14 cellular contexts compared by ENCODE assay signal in the genomic region with DNA sequence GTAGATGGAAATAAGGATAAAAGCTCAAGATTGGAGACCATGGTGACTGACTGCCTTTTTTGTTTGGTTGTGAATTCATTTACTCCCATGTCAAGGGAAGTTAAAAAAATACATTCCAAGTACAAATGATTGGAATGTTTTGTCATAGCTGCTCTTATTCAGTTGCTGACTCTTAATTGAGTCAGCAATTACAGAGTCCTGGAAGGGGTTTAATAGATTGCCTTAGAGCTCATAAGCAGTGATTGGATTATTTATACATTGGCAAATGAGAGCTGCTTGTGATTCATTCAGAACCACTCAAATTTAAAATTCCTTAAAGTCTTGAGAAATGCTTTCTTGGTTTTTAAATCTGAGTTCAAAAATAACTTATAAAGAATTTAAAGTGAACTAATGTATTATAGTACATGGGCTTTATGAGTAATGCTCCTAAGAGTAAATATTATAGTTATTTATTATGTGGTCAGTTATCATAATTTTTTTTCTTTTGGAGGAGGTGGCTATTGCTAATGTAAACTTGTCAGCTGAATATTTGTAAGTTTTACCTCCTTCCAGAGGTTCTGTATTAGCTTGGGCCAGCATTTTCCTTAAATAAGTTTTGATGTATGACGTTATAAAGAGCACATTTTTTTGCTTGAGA. TPM values are rescaled to one million over a fixed set of nuclear protein-coding genes. Genes with fewer than 3 reads are reported as not detected.
A peak's percentile ranks its signal among the peaks of the same experiment; 100 is the strongest.
DNase-seq lines count a peak whose midpoint lies in the region; ATAC-seq, FAIRE-seq and TF ChIP-seq lines count a peak whose summit lies in the region.
"Had no signal": no experiment of that assay in that cellular context is flagged by ENCODE, and none has a peak within 500 bp of the region (broad histone marks: within the 10 kb centered on the region; RNA-seq: fewer than 3 reads in every experiment).

No MANE protein-coding gene starts in this region.

- no peak overlapping the region for H3K4me3 ChIP-seq in brain microvascular endothelial cell (ENCODE audit: low read depth, low read length)
- no peak overlapping the region for H3K4me3 ChIP-seq in aorta (ENCODE audit: low read length in 2 of 2)
- H3K4me3 ChIP-seq in gastrocnemius medialis: no peak overlapping the region
- H3K4me3 ChIP-seq: SK-N-MC, upper lobe of left lung had no signal

- peak overlapping the region; percentile 84 for H3K27ac ChIP-seq in brain microvascular endothelial cell
- H3K27ac ChIP-seq in aorta (ENCODE audit: low read depth in 1 of 2, low read length in 2 of 2): no peak overlapping the region
- H3K27ac ChIP-seq in gastrocnemius medialis: no peak overlapping the region
- H3K27ac ChIP-seq: SK-N-MC, upper lobe of left lung had no signal

- no peak for TF ChIP-seq POLR2A in gastrocnemius medialis (IDR thresholded peaks at IDR 0.05)

- no peak overlapping the region for H3K27ac Mint-ChIP-seq in activated T-helper 17 cell treated with anti-CD3 and anti-CD28 coated beads, Interleukin-2, amount 50 U/mL, for 72 hours
- H3K27ac Mint-ChIP-seq: activated naive CD8-positive, alpha-beta T cell treated with anti-CD3 and anti-CD28 coated beads, Interleukin-2, amount 50 U/mL, for 24 hours had no signal

- DNase-seq in AG08395 (ENCODE audit: low spot score) (peak; percentile 90), HTR-8/SVneo (ENCODE audit: insufficient read length, low spot score) (peak; percentile 48), brain microvascular endothelial cell (peak; percentile 41), kidney glomerular epithelial cell (lab: John Stamatoyannopoulos, UW) (peak; percentile 82), aorta (no peak), gastrocnemius medialis (no peak), mesenteric fat pad (ENCODE audit: low spot score) (no peak)
- DNase-seq: activated CD8-positive, alpha-beta T cell treated with anti-CD3 and anti-CD28 coated beads for 36 hours; activated naive CD8-positive, alpha-beta T cell treated with anti-CD3 and anti-CD28 coated beads, Interleukin-2, amount 50 U/mL, for 24 hours; NCI-H2171 treated with DMSO at 0.1 percent for 48 hours; right cardiac atrium; upper lobe of left lung had no signal

- H3K4me1 Mint-ChIP-seq in activated T-helper 17 cell treated with anti-CD3 and anti-CD28 coated beads, Interleukin-2, amount 50 U/mL, for 72 hours: peaks cover 48% of the 10 kb centered on the region

- H3K27me3 ChIP-seq in brain microvascular endothelial cell (replicated peaks): no peaks in the 10 kb centered on the region
- no peaks in the 10 kb centered on the region for H3K27me3 ChIP-seq in aorta (ENCODE audit: control insufficient read depth in 1 of 2, insufficient read depth in 2 of 2, low read length in 1 of 2)
- H3K27me3 ChIP-seq in gastrocnemius medialis: no peaks in the 10 kb centered on the region
- H3K27me3 ChIP-seq: upper lobe of left lung had no signal

- FAIRE-seq in HTR-8/SVneo (lab: Jason Lieb, UNC): no peak

- intact Hi-C loops in aorta (cut with DNase I) (no loop called here), gastrocnemius medialis (cut with DNase I; ENCODE audit: low total_unique reads) (no loop called here)

- in situ Hi-C loops in brain microvascular endothelial cell (cut with HindIII; ENCODE audit: low pct_ligation_motif_present, low sequenced_read_pairs) (no loop called here), gastrocnemius medialis (cut with MboI; ENCODE audit: low sequenced_read_pairs in 4 of 4) (loop anchor here in 3 of 4 donors (25.0 kb wide), 3 partner anchors 261 to 536 kb away; a partner anchor contains a TSS)

- no peak for TF ChIP-seq CTCF in brain microvascular endothelial cell (IDR thresholded peaks at IDR 0.05; ENCODE audit: low read depth, low read length, missing control alignments)
- no peak for TF ChIP-seq CTCF in gastrocnemius medialis (IDR thresholded peaks at IDR 0.05 in 4 of 5, conservative IDR thresholded peaks at IDR 0.05 in 1 of 5)

- H3K4me1 ChIP-seq in aorta (ENCODE audit: control insufficient read depth in 1 of 2, insufficient read depth in 2 of 2, low read length in 2 of 2) (peaks cover 0 to 15% of the 10 kb centered on the region in 2 donors), gastrocnemius medialis (peaks cover 27 to 30% of the 10 kb centered on the region in 2 donors)

- no peaks in the 10 kb centered on the region for H3K27me3 Mint-ChIP-seq in activated T-helper 17 cell treated with anti-CD3 and anti-CD28 coated beads, Interleukin-2, amount 50 U/mL, for 72 hours
- H3K27me3 Mint-ChIP-seq: activated CD8-positive, alpha-beta T cell treated with anti-CD3 and anti-CD28 coated beads for 36 hours; activated naive CD8-positive, alpha-beta T cell treated with anti-CD3 and anti-CD28 coated beads, Interleukin-2, amount 50 U/mL, for 24 hours had no signal

- no peak overlapping the region for H3K4me3 Mint-ChIP-seq in activated T-helper 17 cell treated with anti-CD3 and anti-CD28 coated beads, Interleukin-2, amount 50 U/mL, for 72 hours
- H3K4me3 Mint-ChIP-seq: activated CD8-positive, alpha-beta T cell treated with anti-CD3 and anti-CD28 coated beads for 36 hours; activated naive CD8-positive, alpha-beta T cell treated with anti-CD3 and anti-CD28 coated beads, Interleukin-2, amount 50 U/mL, for 24 hours had no signal

- WGBS in aorta, 2 donors: 5 to 10% methylated on average over 1 of the region's 1 CpG

- peaks cover 37% of the 10 kb centered on the region for H3K36me3 Mint-ChIP-seq in activated T-helper 17 cell treated with anti-CD3 and anti-CD28 coated beads, Interleukin-2, amount 50 U/mL, for 72 hours (ENCODE audit: low read depth)

- no peaks in the 10 kb centered on the region for H3K9me3 Mint-ChIP-seq in activated T-helper 17 cell treated with anti-CD3 and anti-CD28 coated beads, Interleukin-2, amount 50 U/mL, for 72 hours
- H3K9me3 Mint-ChIP-seq: activated CD8-positive, alpha-beta T cell treated with anti-CD3 and anti-CD28 coated beads for 36 hours; activated naive CD8-positive, alpha-beta T cell treated with anti-CD3 and anti-CD28 coated beads, Interleukin-2, amount 50 U/mL, for 24 hours had no signal

- no peak for ATAC-seq in activated T-helper 17 cell treated with anti-CD3 and anti-CD28 coated beads, Interleukin-2, amount 50 U/mL, for 72 hours (replicated peaks)
- ATAC-seq in aorta (ENCODE audit: low FRiP score) (no peak), gastrocnemius medialis (no peak)
- ATAC-seq: activated CD8-positive, alpha-beta T cell treated with anti-CD3 and anti-CD28 coated beads for 36 hours; activated naive CD8-positive, alpha-beta T cell treated with anti-CD3 and anti-CD28 coated beads, Interleukin-2, amount 50 U/mL, for 24 hours; right cardiac atrium had no signal

- H3K36me3 ChIP-seq in brain microvascular endothelial cell (replicated peaks) (no peaks in the 10 kb centered on the region), aorta (ENCODE audit: control insufficient read depth in 1 of 2, insufficient read depth in 2 of 2, low read length in 1 of 2) (no peaks in the 10 kb centered on the region), gastrocnemius medialis (no peaks in the 10 kb centered on the region)
- H3K36me3 ChIP-seq: upper lobe of left lung had no signal

- H3K9me3 ChIP-seq in aorta (ENCODE audit: control insufficient read depth, low read length) (no peaks in the 10 kb centered on the region), gastrocnemius medialis (no peaks in the 10 kb centered on the region)
- H3K9me3 ChIP-seq: upper lobe of left lung had no signal

RNA-seq across cellular contexts. Expression of a gene that starts 13.6 kb away (rescaled TPM):
- total RNA-seq in activated T-helper 17 cell treated with anti-CD3 and anti-CD28 coated beads, Interleukin-2, amount 50 U/mL, for 72 hours: 10 to 100 TPM; 22.2 to 27.3 TPM
- total RNA-seq in aorta (10 to 100 TPM; 32.2 to 32.8 TPM), gastrocnemius medialis (10 to 100 TPM; 14.2 to 21.1 (median 14.9) TPM), mesenteric fat pad (53.4 TPM)
- 10 to 100 TPM; 10.6 to 27.0 TPM for polyA plus RNA-seq in aorta

Comparison
In these comparisons a context has a peak if more than half of its experiments do, and no peak if none do; other contexts are left out.
1. DNase-seq: peak in AG08395 (single experiment), HTR-8/SVneo (single experiment), brain microvascular endothelial cell (single experiment) and kidney glomerular epithelial cell (single experiment); none in aorta (0 of 2), gastrocnemius medialis (0 of 2) and mesenteric fat pad (single experiment).